Comparison of ENCODE assay signal across 9 cellular contexts in the genomic region with DNA sequence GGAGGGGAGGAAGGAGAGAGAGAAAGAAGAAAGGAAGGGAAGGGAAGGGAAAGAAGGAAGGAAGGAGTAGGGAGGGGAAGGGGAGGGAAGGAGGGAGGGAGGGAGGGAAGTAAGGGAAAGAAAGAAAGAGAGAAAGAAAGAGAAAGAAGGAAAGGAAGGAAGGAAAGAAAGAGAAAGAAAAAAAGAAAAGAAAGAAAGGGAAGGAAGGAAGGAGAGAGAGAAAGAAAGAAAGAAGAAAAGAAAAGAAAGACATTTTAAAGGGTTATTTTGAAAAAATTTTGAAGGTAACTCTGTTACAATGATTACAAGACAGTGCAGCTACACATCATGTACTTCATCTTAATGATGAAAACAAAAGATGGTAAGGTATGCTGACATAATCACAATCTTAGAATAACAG. TPM values are rescaled to one million over a fixed set of nuclear protein-coding genes. Genes with fewer than 3 reads are reported as not detected.
"Had no signal": no experiment of that assay in that cellular context is flagged by ENCODE, and none has a peak within 500 bp of the region (broad histone marks: within the 10 kb centered on the region; RNA-seq: fewer than 3 reads in every experiment).

No MANE protein-coding gene starts in this region.

- ATAC-seq: HepG2 had no signal

- H3K4me2 ChIP-seq: KMS-11 had no signal

- FAIRE-seq: HepG2, HTR-8/SVneo had no signal

- H3K27ac Mint-ChIP-seq: IgD-negative memory B cell had no signal

- H3K27ac ChIP-seq: HL-60, KMS-11 had no signal

- H3K4me3 Mint-ChIP-seq: IgD-negative memory B cell had no signal

- H3K9ac ChIP-seq: KMS-11 had no signal

- DNase-seq: IMR-90, KBM-7, KG1 had no signal

RNA-seq across cellular contexts. Expression of a gene that starts 3.9 kb away (rescaled TPM):
- total RNA-seq: HepG2, HT1080, IMR-90 had no signal
- polyA plus RNA-seq: HepG2, IMR-90 had no signal
